ENCODE assay signal across 1 cellular context in the genomic region with DNA sequence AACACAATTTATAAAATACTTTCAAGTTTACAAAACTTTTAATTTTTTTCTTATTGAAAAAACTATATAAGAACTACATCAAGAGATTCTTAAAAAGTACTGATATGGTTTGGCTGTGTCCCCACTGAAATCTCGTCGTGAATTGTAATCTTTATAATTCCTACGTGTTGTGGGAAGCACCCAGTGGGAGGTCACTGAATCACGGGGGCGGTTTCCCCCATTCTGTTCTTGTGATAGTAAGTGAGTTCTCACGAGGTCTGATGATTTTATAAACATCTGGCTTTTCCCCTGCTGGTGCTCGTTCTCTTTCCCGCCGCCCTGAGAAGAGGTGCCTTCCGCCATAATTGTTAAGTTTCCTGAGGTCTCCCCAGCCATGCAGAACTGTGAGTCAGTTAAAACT.
TF ChIP-seq lines count a peak whose summit lies in the region.

No MANE protein-coding gene starts in this region.

TF ChIP-seq in GM23338, 12 proteins besides CTCF, POLR2A, EP300 and RAD21 (continued from another document):
- TF ChIP-seq, protein P1, sequence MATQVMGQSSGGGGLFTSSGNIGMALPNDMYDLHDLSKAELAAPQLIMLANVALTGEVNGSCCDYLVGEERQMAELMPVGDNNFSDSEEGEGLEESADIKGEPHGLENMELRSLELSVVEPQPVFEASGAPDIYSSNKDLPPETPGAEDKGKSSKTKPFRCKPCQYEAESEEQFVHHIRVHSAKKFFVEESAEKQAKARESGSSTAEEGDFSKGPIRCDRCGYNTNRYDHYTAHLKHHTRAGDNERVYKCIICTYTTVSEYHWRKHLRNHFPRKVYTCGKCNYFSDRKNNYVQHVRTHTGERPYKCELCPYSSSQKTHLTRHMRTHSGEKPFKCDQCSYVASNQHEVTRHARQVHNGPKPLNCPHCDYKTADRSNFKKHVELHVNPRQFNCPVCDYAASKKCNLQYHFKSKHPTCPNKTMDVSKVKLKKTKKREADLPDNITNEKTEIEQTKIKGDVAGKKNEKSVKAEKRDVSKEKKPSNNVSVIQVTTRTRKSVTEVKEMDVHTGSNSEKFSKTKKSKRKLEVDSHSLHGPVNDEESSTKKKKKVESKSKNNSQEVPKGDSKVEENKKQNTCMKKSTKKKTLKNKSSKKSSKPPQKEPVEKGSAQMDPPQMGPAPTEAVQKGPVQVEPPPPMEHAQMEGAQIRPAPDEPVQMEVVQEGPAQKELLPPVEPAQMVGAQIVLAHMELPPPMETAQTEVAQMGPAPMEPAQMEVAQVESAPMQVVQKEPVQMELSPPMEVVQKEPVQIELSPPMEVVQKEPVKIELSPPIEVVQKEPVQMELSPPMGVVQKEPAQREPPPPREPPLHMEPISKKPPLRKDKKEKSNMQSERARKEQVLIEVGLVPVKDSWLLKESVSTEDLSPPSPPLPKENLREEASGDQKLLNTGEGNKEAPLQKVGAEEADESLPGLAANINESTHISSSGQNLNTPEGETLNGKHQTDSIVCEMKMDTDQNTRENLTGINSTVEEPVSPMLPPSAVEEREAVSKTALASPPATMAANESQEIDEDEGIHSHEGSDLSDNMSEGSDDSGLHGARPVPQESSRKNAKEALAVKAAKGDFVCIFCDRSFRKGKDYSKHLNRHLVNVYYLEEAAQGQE (IDR thresholded peaks at IDR 0.05; ENCODE audit: unreplicated experiment): no peak
- TF ChIP-seq JUNB (IDR thresholded peaks at IDR 0.05; ENCODE audit: unreplicated experiment) (no peak), ZNF331 (CRISPR knock-in tag; IDR thresholded peaks at IDR 0.05; ENCODE audit: low read depth) (no peak), ZNF114 (CRISPR knock-in tag; IDR thresholded peaks at IDR 0.05) (no peak), NANOG (IDR thresholded peaks at IDR 0.05; ENCODE audit: borderline replicate concordance) (no peak), EZH2 (IDR thresholded peaks at IDR 0.05; ENCODE audit: low read depth, unreplicated experiment) (no peak)
- TF ChIP-seq, protein P2, sequence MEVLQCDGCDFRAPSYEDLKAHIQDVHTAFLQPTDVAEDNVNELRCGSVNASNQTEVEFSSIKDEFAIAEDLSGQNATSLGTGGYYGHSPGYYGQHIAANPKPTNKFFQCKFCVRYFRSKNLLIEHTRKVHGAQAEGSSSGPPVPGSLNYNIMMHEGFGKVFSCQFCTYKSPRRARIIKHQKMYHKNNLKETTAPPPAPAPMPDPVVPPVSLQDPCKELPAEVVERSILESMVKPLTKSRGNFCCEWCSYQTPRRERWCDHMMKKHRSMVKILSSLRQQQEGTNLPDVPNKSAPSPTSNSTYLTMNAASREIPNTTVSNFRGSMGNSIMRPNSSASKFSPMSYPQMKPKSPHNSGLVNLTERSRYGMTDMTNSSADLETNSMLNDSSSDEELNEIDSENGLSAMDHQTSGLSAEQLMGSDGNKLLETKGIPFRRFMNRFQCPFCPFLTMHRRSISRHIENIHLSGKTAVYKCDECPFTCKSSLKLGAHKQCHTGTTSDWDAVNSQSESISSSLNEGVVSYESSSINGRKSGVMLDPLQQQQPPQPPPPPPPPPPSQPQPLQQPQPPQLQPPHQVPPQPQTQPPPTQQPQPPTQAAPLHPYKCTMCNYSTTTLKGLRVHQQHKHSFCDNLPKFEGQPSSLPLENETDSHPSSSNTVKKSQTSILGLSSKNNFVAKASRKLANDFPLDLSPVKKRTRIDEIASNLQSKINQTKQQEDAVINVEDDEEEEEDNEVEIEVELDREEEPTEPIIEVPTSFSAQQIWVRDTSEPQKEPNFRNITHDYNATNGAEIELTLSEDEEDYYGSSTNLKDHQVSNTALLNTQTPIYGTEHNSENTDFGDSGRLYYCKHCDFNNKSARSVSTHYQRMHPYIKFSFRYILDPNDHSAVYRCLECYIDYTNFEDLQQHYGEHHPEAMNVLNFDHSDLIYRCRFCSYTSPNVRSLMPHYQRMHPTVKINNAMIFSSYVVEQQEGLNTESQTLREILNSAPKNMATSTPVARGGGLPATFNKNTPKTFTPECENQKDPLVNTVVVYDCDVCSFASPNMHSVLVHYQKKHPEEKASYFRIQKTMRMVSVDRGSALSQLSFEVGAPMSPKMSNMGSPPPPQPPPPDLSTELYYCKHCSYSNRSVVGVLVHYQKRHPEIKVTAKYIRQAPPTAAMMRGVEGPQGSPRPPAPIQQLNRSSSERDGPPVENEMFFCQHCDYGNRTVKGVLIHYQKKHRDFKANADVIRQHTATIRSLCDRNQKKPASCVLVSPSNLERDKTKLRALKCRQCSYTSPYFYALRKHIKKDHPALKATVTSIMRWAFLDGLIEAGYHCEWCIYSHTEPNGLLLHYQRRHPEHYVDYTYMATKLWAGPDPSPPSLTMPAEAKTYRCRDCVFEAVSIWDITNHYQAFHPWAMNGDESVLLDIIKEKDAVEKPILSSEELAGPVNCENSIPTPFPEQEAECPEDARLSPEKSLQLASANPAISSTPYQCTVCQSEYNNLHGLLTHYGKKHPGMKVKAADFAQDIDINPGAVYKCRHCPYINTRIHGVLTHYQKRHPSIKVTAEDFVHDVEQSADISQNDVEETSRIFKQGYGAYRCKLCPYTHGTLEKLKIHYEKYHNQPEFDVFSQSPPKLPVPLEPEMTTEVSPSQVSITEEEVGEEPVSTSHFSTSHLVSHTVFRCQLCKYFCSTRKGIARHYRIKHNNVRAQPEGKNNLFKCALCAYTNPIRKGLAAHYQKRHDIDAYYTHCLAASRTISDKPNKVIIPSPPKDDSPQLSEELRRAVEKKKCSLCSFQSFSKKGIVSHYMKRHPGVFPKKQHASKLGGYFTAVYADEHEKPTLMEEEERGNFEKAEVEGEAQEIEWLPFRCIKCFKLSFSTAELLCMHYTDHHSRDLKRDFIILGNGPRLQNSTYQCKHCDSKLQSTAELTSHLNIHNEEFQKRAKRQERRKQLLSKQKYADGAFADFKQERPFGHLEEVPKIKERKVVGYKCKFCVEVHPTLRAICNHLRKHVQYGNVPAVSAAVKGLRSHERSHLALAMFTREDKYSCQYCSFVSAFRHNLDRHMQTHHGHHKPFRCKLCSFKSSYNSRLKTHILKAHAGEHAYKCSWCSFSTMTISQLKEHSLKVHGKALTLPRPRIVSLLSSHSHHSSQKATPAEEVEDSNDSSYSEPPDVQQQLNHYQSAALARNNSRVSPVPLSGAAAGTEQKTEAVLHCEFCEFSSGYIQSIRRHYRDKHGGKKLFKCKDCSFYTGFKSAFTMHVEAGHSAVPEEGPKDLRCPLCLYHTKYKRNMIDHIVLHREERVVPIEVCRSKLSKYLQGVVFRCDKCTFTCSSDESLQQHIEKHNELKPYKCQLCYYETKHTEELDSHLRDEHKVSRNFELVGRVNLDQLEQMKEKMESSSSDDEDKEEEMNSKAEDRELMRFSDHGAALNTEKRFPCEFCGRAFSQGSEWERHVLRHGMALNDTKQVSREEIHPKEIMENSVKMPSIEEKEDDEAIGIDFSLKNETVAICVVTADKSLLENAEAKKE (CRISPR knock-in tag; IDR thresholded peaks at IDR 0.05): no peak
TF ChIP-seq in GM23338: peak in this region for 0.
